In genomic region chr3:115464036-115464435, GRCh38 we compare ENCODE assay signal across 31 cellular contexts.
"Had no signal": no experiment of that assay in that cellular context is flagged by ENCODE, and none has a peak within 500 bp of the region (broad histone marks: within the 10 kb centered on the region; RNA-seq: fewer than 3 reads in every experiment).

No MANE protein-coding gene starts in this region.

- H3K27me3 ChIP-seq: ascending aorta, cardiac muscle cell had no signal

- H3K9me3 ChIP-seq: ascending aorta had no signal

- H3K4me3 ChIP-seq: ascending aorta, cardiac muscle cell had no signal

- H3K4me1 ChIP-seq: ascending aorta had no signal

- ATAC-seq: activated CD8-positive, alpha-beta T cell treated with anti-CD3 and anti-CD28 coated beads for 36 hours; activated naive CD8-positive, alpha-beta T cell treated with anti-CD3 and anti-CD28 coated beads, Interleukin-2, amount 50 U/mL, for 24 hours; activated T-cell treated with anti-CD3 and anti-CD28 coated beads, Interleukin-2, amount 50 U/mL, for 4 hours; activated T-cell treated with anti-CD3 and anti-CD28 coated beads, Interleukin-2, amount 50 U/mL, for 72 hours had no signal

- FAIRE-seq: bronchial epithelial cell, TTC549 had no signal

- DNase-seq: activated B cell treated with CpG ODN at 0.5 μM for 24 hours; activated CD4-positive, alpha-beta memory T cell treated with anti-CD3 and anti-CD28 coated beads for 36 hours; activated CD4-positive, alpha-beta T cell treated with anti-CD3 and anti-CD28 coated beads for 4 hours; activated CD4-positive, alpha-beta T cell treated with anti-CD3 and anti-CD28 coated beads, Interleukin-2, amount 10 ng/mL, durations not matched to agents 24 days and 14 days; activated CD4-positive, alpha-beta T cell treated with anti-CD3 and anti-CD28 coated beads, Interleukin-2, amount 50 U/mL, for 1 hour; activated CD4-positive, alpha-beta T cell treated with anti-CD3 and anti-CD28 coated beads, Interleukin-2, amount 50 U/mL, for 4 hours; activated CD4-positive, CD25-positive, alpha-beta regulatory T cell treated with anti-CD3 and anti-CD28 coated beads, Interleukin-2, amount 50 U/mL, for 72 hours; activated CD8-positive, alpha-beta memory T cell treated with anti-CD3 and anti-CD28 coated beads, Interleukin-2, amount 50 U/mL, for 4 hours; activated CD8-positive, alpha-beta T cell treated with anti-CD3 and anti-CD28 coated beads for 36 hours; activated effector memory CD4-positive, alpha-beta T cell treated with Interleukin-2 at 50 U/mL for 16 hours; activated gamma-delta T cell; activated naive CD4-positive, alpha-beta T cell treated with anti-CD3 and anti-CD28 coated beads, Interleukin-2, amount 10 ng/mL, durations not matched to agents 7 days and 5 days; activated naive CD4-positive, alpha-beta T cell treated with Interleukin-2 at 50 U/mL for 16 hours; activated naive CD8-positive, alpha-beta T cell treated with anti-CD3 and anti-CD28 coated beads, Interleukin-2, amount 10 ng/mL, durations not matched to agents 7 days and 5 days; activated naive CD8-positive, alpha-beta T cell treated with anti-CD3 and anti-CD28 coated beads, Interleukin-2, amount 50 U/mL, for 24 hours; activated T-cell treated with anti-CD3 and anti-CD28 coated beads for 4 hours; activated T-cell treated with anti-CD3 and anti-CD28 coated beads, Interleukin-2, amount 50 U/mL, for 1 hour; activated T-cell treated with anti-CD3 and anti-CD28 coated beads, Interleukin-2, amount 50 U/mL, for 4 hours; activated T-cell treated with anti-CD3 and anti-CD28 coated beads, Interleukin-2, amount 50 U/mL, for 72 hours; amygdala; anterior cingulate cortex; caudate nucleus; cerebellar nuclear complex; T-helper 1 cell; T-helper 2 cell; T-helper 9 cell had no signal

- H3K27ac ChIP-seq: ascending aorta, cardiac muscle cell, VCaP had no signal

- H3K36me3 ChIP-seq: ascending aorta, cardiac muscle cell had no signal
